Comparison of ENCODE assay signal across 1 cellular context in the genomic region with DNA sequence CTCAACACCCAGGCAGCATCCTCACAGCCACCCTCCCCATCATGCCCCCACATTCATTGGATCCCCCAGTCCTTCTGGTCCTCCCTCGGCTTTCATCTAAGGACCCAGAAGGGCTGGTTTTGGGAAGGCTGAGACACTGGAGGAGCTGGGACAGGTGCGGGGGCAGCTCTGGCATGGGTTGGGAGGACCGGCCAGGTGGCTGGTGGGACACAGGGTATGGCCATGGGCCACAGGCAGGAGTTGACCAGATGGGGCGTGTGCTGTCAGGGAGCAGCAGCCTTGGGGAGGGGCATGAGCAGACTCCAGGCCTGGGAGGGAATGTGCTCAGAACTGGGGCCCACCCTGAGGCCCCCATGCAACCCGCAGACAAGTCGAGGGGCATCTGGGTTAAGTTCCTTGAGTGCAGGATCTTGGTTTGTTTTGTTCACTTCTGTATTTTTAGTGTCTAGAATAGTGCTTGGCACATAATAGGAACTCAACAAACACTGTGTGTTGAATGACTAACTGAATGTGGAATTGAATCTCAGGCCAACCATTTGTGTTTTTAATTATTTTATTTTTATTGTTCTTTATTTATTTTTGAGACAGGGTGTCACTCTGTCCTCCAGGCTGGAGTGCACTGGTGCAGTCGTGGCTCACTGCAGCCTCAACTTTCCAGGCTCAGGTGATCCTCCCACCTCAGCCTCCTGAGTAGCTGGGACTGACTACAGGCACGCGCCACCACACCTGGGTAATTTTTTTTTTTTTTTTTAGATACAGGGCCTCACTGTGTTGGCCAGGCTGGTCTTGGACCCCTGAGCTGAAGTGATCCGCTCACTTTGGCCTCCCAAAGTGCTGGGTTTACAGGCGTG.
TF ChIP-seq lines count a peak whose summit lies in the region.

No MANE protein-coding gene starts in this region.

TF ChIP-seq in H1, 55 proteins besides CTCF, POLR2A, EP300 and RAD21:
- TF ChIP-seq GTF2F1 (IDR thresholded peaks at IDR 0.05; ENCODE audit: borderline replicate concordance, low read depth, low read length) (no peak), SP2 (IDR thresholded peaks at IDR 0.05; ENCODE audit: low read length) (no peak), ATF3 (IDR thresholded peaks at IDR 0.05; ENCODE audit: insufficient read depth, low read depth, low read length) (no peak), HDAC6 (IDR thresholded peaks at IDR 0.05; ENCODE audit: low read depth, low read length) (no peak), CHD1 (IDR thresholded peaks at IDR 0.05; ENCODE audit: low read depth, low read length) (no peak), KDM4A (IDR thresholded peaks at IDR 0.05; ENCODE audit: low read depth, low read length, severe bottlenecking) (no peak), BACH1 (IDR thresholded peaks at IDR 0.05; ENCODE audit: low read length) (no peak), NRF1 (IDR thresholded peaks at IDR 0.05; ENCODE audit: low read depth, low read length) (no peak), CTBP2 (IDR thresholded peaks at IDR 0.05; ENCODE audit: borderline replicate concordance, insufficient read depth, insufficient read length, low read length) (no peak)
- TF ChIP-seq, protein P1, sequence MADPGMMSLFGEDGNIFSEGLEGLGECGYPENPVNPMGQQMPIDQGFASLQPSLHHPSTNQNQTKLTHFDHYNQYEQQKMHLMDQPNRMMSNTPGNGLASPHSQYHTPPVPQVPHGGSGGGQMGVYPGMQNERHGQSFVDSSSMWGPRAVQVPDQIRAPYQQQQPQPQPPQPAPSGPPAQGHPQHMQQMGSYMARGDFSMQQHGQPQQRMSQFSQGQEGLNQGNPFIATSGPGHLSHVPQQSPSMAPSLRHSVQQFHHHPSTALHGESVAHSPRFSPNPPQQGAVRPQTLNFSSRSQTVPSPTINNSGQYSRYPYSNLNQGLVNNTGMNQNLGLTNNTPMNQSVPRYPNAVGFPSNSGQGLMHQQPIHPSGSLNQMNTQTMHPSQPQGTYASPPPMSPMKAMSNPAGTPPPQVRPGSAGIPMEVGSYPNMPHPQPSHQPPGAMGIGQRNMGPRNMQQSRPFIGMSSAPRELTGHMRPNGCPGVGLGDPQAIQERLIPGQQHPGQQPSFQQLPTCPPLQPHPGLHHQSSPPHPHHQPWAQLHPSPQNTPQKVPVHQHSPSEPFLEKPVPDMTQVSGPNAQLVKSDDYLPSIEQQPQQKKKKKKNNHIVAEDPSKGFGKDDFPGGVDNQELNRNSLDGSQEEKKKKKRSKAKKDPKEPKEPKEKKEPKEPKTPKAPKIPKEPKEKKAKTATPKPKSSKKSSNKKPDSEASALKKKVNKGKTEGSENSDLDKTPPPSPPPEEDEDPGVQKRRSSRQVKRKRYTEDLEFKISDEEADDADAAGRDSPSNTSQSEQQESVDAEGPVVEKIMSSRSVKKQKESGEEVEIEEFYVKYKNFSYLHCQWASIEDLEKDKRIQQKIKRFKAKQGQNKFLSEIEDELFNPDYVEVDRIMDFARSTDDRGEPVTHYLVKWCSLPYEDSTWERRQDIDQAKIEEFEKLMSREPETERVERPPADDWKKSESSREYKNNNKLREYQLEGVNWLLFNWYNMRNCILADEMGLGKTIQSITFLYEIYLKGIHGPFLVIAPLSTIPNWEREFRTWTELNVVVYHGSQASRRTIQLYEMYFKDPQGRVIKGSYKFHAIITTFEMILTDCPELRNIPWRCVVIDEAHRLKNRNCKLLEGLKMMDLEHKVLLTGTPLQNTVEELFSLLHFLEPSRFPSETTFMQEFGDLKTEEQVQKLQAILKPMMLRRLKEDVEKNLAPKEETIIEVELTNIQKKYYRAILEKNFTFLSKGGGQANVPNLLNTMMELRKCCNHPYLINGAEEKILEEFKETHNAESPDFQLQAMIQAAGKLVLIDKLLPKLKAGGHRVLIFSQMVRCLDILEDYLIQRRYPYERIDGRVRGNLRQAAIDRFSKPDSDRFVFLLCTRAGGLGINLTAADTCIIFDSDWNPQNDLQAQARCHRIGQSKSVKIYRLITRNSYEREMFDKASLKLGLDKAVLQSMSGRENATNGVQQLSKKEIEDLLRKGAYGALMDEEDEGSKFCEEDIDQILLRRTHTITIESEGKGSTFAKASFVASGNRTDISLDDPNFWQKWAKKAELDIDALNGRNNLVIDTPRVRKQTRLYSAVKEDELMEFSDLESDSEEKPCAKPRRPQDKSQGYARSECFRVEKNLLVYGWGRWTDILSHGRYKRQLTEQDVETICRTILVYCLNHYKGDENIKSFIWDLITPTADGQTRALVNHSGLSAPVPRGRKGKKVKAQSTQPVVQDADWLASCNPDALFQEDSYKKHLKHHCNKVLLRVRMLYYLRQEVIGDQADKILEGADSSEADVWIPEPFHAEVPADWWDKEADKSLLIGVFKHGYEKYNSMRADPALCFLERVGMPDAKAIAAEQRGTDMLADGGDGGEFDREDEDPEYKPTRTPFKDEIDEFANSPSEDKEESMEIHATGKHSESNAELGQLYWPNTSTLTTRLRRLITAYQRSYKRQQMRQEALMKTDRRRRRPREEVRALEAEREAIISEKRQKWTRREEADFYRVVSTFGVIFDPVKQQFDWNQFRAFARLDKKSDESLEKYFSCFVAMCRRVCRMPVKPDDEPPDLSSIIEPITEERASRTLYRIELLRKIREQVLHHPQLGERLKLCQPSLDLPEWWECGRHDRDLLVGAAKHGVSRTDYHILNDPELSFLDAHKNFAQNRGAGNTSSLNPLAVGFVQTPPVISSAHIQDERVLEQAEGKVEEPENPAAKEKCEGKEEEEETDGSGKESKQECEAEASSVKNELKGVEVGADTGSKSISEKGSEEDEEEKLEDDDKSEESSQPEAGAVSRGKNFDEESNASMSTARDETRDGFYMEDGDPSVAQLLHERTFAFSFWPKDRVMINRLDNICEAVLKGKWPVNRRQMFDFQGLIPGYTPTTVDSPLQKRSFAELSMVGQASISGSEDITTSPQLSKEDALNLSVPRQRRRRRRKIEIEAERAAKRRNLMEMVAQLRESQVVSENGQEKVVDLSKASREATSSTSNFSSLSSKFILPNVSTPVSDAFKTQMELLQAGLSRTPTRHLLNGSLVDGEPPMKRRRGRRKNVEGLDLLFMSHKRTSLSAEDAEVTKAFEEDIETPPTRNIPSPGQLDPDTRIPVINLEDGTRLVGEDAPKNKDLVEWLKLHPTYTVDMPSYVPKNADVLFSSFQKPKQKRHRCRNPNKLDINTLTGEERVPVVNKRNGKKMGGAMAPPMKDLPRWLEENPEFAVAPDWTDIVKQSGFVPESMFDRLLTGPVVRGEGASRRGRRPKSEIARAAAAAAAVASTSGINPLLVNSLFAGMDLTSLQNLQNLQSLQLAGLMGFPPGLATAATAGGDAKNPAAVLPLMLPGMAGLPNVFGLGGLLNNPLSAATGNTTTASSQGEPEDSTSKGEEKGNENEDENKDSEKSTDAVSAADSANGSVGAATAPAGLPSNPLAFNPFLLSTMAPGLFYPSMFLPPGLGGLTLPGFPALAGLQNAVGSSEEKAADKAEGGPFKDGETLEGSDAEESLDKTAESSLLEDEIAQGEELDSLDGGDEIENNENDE (IDR thresholded peaks at IDR 0.05; ENCODE audit: insufficient replicate concordance, low read length): no peak
